Comparison of ENCODE assay signal across 8 cellular contexts in the genomic region with DNA sequence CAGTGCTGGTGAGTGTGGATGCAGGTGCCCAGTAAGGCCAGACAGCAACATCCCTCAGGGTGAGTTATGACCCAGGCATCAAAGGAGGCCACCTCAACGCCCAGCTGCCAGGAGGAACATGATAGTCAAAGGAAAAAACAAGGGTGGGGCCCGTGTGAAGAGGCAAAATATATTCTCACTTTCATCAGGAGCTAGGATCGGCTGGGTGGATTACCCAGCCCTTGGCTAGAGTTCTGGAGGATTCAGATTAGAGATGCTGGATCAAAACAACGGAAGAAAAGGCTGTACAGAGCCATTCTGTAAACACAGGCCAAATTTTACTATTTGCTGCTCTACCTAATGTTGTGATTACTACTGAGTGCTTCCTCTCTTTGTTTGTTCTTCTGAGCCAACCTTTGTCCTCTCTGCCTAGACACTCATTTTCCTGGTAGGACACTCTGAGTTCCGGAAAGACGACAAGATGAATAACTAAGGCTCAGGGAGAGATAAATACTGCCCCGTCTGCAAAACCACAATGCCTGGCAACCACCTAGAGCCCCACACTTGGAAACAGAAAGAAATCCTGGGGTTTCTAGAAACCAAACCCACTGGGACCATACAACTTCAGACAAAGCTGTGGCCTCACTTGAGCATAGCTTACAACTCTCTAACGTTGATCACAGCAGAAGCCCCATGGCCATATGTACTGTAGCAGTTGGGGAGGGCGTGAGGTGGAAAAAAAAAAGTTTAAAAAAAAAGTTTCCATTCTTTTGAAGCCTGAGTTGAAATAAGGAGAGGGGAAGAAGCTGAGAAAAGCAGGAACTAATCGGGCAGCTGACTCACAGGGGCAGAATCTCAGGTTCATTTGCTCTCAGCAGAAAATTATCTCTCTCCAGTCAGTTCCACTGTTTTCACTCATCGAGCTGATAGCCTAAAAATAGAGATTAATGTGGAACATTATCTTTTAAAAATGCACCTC. TPM values are rescaled to one million over a fixed set of nuclear protein-coding genes. Genes with fewer than 3 reads are reported as not detected.
A peak's percentile ranks its signal among the peaks of the same experiment; 100 is the strongest.
DNase-seq lines count a peak whose midpoint lies in the region; ATAC-seq lines count a peak whose summit lies in the region.

No MANE protein-coding gene starts in this region.

- no peaks in the 10 kb centered on the region for H3K27me3 Mint-ChIP-seq in activated CD8-positive, alpha-beta T cell treated with anti-CD3 and anti-CD28 coated beads, Interleukin-2, amount 10 ng/mL, durations not matched to agents 7 days and 5 days (ENCODE audit: low read depth)

- peak; percentile 52 for DNase-seq in stimulated activated CD4-positive, alpha-beta T cell treated with anti-CD3 and anti-CD28 coated beads, Interleukin-15, amount 100 ng/mL, for 24 hours
- no peak for DNase-seq in stimulated activated CD4-positive, alpha-beta T cell treated with anti-CD3 and anti-CD28 coated beads, Interleukin-12 subunit alpha, Interleukin-12 subunit beta, amount 100 ng/mL, for 4 hours
- peak; percentile 73 for DNase-seq in LoVo (ENCODE audit: low spot score)
- peak; percentile 35 for DNase-seq in activated CD8-positive, alpha-beta T cell treated with anti-CD3 and anti-CD28 coated beads, Interleukin-2, amount 10 ng/mL, durations not matched to agents 7 days and 5 days
- peak; percentile 78 for DNase-seq in iris pigment epithelial cell (ENCODE audit: low read depth)
- no peak for DNase-seq in NCI-H187 treated with DMSO at 0.1 percent for 48 hours (lab: John Stamatoyannopoulos, UW)
- no peak for DNase-seq in RKO (ENCODE audit: low spot score)

- H3K27ac Mint-ChIP-seq in activated CD8-positive, alpha-beta T cell treated with anti-CD3 and anti-CD28 coated beads, Interleukin-2, amount 10 ng/mL, durations not matched to agents 7 days and 5 days, result peak overlapping the region; percentile 52

- no peaks in the 10 kb centered on the region for H3K27me3 ChIP-seq in thymus (ENCODE audit: control insufficient read depth, insufficient read depth)

- no peaks in the 10 kb centered on the region for H3K9me3 ChIP-seq in thymus (ENCODE audit: control insufficient read depth)

- peaks cover 35% of the 10 kb centered on the region for H3K4me1 Mint-ChIP-seq in activated CD8-positive, alpha-beta T cell treated with anti-CD3 and anti-CD28 coated beads, Interleukin-2, amount 10 ng/mL, durations not matched to agents 7 days and 5 days (ENCODE audit: low read depth)

- peak overlapping the region; percentile 54 for H3K27ac ChIP-seq in thymus (ENCODE audit: low read depth)

- CTCF ChIA-PET in activated CD8-positive, alpha-beta T cell treated with anti-CD3 and anti-CD28 coated beads, Interleukin-2, amount 10 ng/mL, durations not matched to agents 7 days and 5 days (lab: Charles Lee), result interaction anchor here (0.7 to 2.5 kb wide), 5 partner anchors 18 to 219 kb away, joined by 3 to 17 read pairs (median 3); partner anchors contain the start of gene PMAIP1

- no peak overlapping the region for H3K4me3 Mint-ChIP-seq in activated CD8-positive, alpha-beta T cell treated with anti-CD3 and anti-CD28 coated beads, Interleukin-2, amount 10 ng/mL, durations not matched to agents 7 days and 5 days

- WGBS in thymus, result 28% methylated on average over 11 of the region's 11 CpGs

- H3K4me1 ChIP-seq in thymus (ENCODE audit: control insufficient read depth, insufficient read depth, low read length), result peaks cover 5% of the 10 kb centered on the region

- H3K9me3 Mint-ChIP-seq in activated CD8-positive, alpha-beta T cell treated with anti-CD3 and anti-CD28 coated beads, Interleukin-2, amount 10 ng/mL, durations not matched to agents 7 days and 5 days (ENCODE audit: insufficient read depth), result no peaks in the 10 kb centered on the region

- H3K36me3 Mint-ChIP-seq in activated CD8-positive, alpha-beta T cell treated with anti-CD3 and anti-CD28 coated beads, Interleukin-2, amount 10 ng/mL, durations not matched to agents 7 days and 5 days (ENCODE audit: low read depth), result no peaks in the 10 kb centered on the region

- no peaks in the 10 kb centered on the region for H3K36me3 ChIP-seq in thymus (ENCODE audit: control insufficient read depth, insufficient read depth)

- H3K4me3 ChIP-seq in thymus (ENCODE audit: low read length), result no peak overlapping the region

- POLR2A ChIA-PET in activated CD8-positive, alpha-beta T cell treated with anti-CD3 and anti-CD28 coated beads, Interleukin-2, amount 10 ng/mL, durations not matched to agents 7 days and 5 days (lab: Charles Lee), result interaction anchor here (1.0 to 2.8 kb wide), 3 partner anchors 18 to 40 kb away, joined by 3 to 26 read pairs (median 4); partner anchors contain the start of gene PMAIP1

- peak; percentile 85 for ATAC-seq in activated CD8-positive, alpha-beta T cell treated with anti-CD3 and anti-CD28 coated beads, Interleukin-2, amount 10 ng/mL, durations not matched to agents 7 days and 5 days

RNA-seq across cellular contexts. Expression of gene PMAIP1, which starts 17.8 kb away (rescaled TPM):
- total RNA-seq in activated CD8-positive, alpha-beta T cell treated with anti-CD3 and anti-CD28 coated beads, Interleukin-2, amount 10 ng/mL, durations not matched to agents 7 days and 5 days, result 10 to 100 TPM; 26.4 to 30.5 TPM
- polyA plus RNA-seq in thymus, result 20.0 TPM

Comparison
In these comparisons a context has a peak if more than half of its experiments do, and no peak if none do; other contexts are left out.
1. DNase-seq: peak in stimulated activated CD4-positive, alpha-beta T cell treated with anti-CD3 and anti-CD28 coated beads, Interleukin-15, amount 100 ng/mL, for 24 hours (single experiment), LoVo (single experiment), activated CD8-positive, alpha-beta T cell treated with anti-CD3 and anti-CD28 coated beads, Interleukin-2, amount 10 ng/mL, durations not matched to agents 7 days and 5 days (single experiment) and iris pigment epithelial cell (single experiment); none in stimulated activated CD4-positive, alpha-beta T cell treated with anti-CD3 and anti-CD28 coated beads, Interleukin-12 subunit alpha, Interleukin-12 subunit beta, amount 100 ng/mL, for 4 hours (single experiment), NCI-H187 treated with DMSO at 0.1 percent for 48 hours (single experiment) and RKO (single experiment).